In genomic region chr15:94272251-94272898, GRCh38 we compare ENCODE assay signal across 10 cellular contexts. TPM values are rescaled to one million over a fixed set of nuclear protein-coding genes. Genes with fewer than 3 reads are reported as not detected.
DNase-seq lines count a peak whose midpoint lies in the region; ATAC-seq and TF ChIP-seq lines count a peak whose summit lies in the region.
"Had no signal": no experiment of that assay in that cellular context is flagged by ENCODE, and none has a peak within 500 bp of the region (broad histone marks: within the 10 kb centered on the region; RNA-seq: fewer than 3 reads in every experiment).

No MANE protein-coding gene starts in this region.

- H3K9ac ChIP-seq in mammary epithelial cell (ENCODE audit: insufficient read depth, low read length) = no peak overlapping the region

- ATAC-seq in GM19328 (IDR thresholded peaks at IDR 0.05; ENCODE audit: unreplicated experiment) (peak; percentile 66), HG02970 (IDR thresholded peaks at IDR 0.05; ENCODE audit: low FRiP score, unreplicated experiment) (peak; percentile 75)

- no peak overlapping the region for H3K4me3 ChIP-seq in mammary epithelial cell (replicated peaks in 1 of 3; ENCODE audit: insufficient read depth in 1 of 3, low read depth in 2 of 3, low read length in 3 of 3)

- BruUV-seq in mammary epithelial cell (replicated peaks; lab: Mats Ljungman, UMichigan) = no TSS peak

- H3K4me1 ChIP-seq in mammary epithelial cell (ENCODE audit: insufficient read depth, low read length) = no peaks in the 10 kb centered on the region

- dilution Hi-C loops in mammary epithelial cell (cut with HindIII; ENCODE audit: low sequenced_read_pairs) = no loop called here

- 98% methylated on average over 7 of the region's 7 CpGs for WGBS in mammary epithelial cell (ENCODE audit: low coverage, missing lambda C conversion rate)

- intact Hi-C loops in mammary epithelial cell (cut with micrococcal nuclease) = no loop called here

- H3K9me3 ChIP-seq in mammary epithelial cell (replicated peaks; ENCODE audit: insufficient read depth, low read length) = no peaks in the 10 kb centered on the region

- H3K36me3 ChIP-seq in mammary epithelial cell (ENCODE audit: insufficient read depth, low read length) = no peaks in the 10 kb centered on the region

- no peak overlapping the region for H3K27ac ChIP-seq in mammary epithelial cell (ENCODE audit: insufficient read depth, low read depth, low read length)

- DNase-seq in AML-193 (lab: John Stamatoyannopoulos, UW) (peak; percentile 11 to 17), NOMO-1 (lab: John Stamatoyannopoulos, UW; ENCODE audit: unreplicated experiment in 2 of 2) (peak; percentile 40 to 88), activated gamma-delta T cell (lab: John Stamatoyannopoulos, UW) (no peak), mammary epithelial cell (no peak), H4 (ENCODE audit: low spot score) (no peak), retina (no peak)
- DNase-seq: amygdala; stimulated activated CD4-positive, alpha-beta T cell treated with anti-CD3 and anti-CD28 coated beads, Interleukin-4, amount 100 ng/mL, for 24 hours had no signal

- H3K27me3 ChIP-seq in mammary epithelial cell (ENCODE audit: insufficient read depth, low read length) = no peaks in the 10 kb centered on the region

- H2AFZ ChIP-seq in mammary epithelial cell (ENCODE audit: low read depth, low read length) = no peak overlapping the region

- H4K20me1 ChIP-seq in mammary epithelial cell (ENCODE audit: insufficient read depth, low read length) = no peaks in the 10 kb centered on the region

- CTCF ChIA-PET in mammary epithelial cell (lab: Charles Lee; ENCODE audit: low non-redundant PET) = no interaction called here

- in situ Hi-C loops in mammary epithelial cell (cut with MboI; ENCODE audit: low sequenced_read_pairs in 2 of 2) = no loop called here

- H3K79me2 ChIP-seq in mammary epithelial cell (ENCODE audit: insufficient read depth, low read length) = peaks cover 34% of the 10 kb centered on the region

- no peak for TF ChIP-seq CTCF in mammary epithelial cell (conservative IDR thresholded peaks at IDR 0.05 in 1 of 2, IDR thresholded peaks at IDR 0.05 in 1 of 2; ENCODE audit: extremely low read depth in 1 of 2, insufficient read depth in 1 of 2, low read depth in 1 of 2, low read length in 2 of 2)

- no peak overlapping the region for H3K4me2 ChIP-seq in mammary epithelial cell (ENCODE audit: insufficient read depth, low read depth, low read length)

RNA-seq across cellular contexts. Expression of gene MCTP2, which starts 41.0 kb away (rescaled TPM):
- total RNA-seq in mammary epithelial cell = 10 to 100 TPM; 24.5 to 28.0 TPM
- polyA plus RNA-seq in mammary epithelial cell = 19.5 TPM
- 21.3 TPM for polyA minus RNA-seq in mammary epithelial cell
- total RNA-seq in H4 (2014; rRNA removed; shearing (Covaris generic)) = 27.0 and 36.1 TPM in 2 replicates

Comparison
In these comparisons a context has a peak if more than half of its experiments do, and no peak if none do; other contexts are left out.
1. DNase-seq: peak in AML-193 (2 of 2) and NOMO-1 (2 of 2); none in activated gamma-delta T cell (single experiment), mammary epithelial cell (single experiment), H4 (single experiment) and retina (single experiment).